In genomic region chr9:128870941-128871265, GRCh38 we compare ENCODE assay signal across 1 cellular context. TPM values are rescaled to one million over a fixed set of nuclear protein-coding genes. Genes with fewer than 3 reads are reported as not detected.
"Had no signal": no experiment of that assay in that cellular context is flagged by ENCODE, and none has a peak within 500 bp of the region (broad histone marks: within the 10 kb centered on the region; RNA-seq: fewer than 3 reads in every experiment).

No MANE protein-coding gene starts in this region.

RNA-seq across cellular contexts. Expression of gene PHYHD1, which starts 49.9 kb away (rescaled TPM):
- polyA plus RNA-seq: neural cell had no signal
